9 cellular contexts compared by ENCODE assay signal in genomic region chr2:179107737-179108136, GRCh38.
DNase-seq lines count a peak whose midpoint lies in the region; ATAC-seq and TF ChIP-seq lines count a peak whose summit lies in the region.
"Had no signal": no experiment of that assay in that cellular context is flagged by ENCODE, and none has a peak within 500 bp of the region (broad histone marks: within the 10 kb centered on the region; RNA-seq: fewer than 3 reads in every experiment).

No MANE protein-coding gene starts in this region.

- DNase-seq in EL (peak; percentile 47), HCEC 1CT (peak; percentile 54), RWPE2 (ENCODE audit: low spot score) (no peak), NCI-H748 treated with DMSO at 0.1 percent for 48 hours (lab: John Stamatoyannopoulos, UW) (no peak), anterior cingulate cortex (lab: John Stamatoyannopoulos, UW) (no peak)
- DNase-seq: heart left ventricle had no signal

- H3K4me3 ChIP-seq in RWPE2 (ENCODE audit: severe bottlenecking): no peak overlapping the region
- H3K4me3 ChIP-seq: heart left ventricle had no signal

- H3K4me1 ChIP-seq in RWPE2 (ENCODE audit: insufficient read depth, poor library complexity, severe bottlenecking): peaks cover 23% of the 10 kb centered on the region

- H3K27ac ChIP-seq in RWPE2 (ENCODE audit: poor library complexity, severe bottlenecking) (peak overlapping the region; percentile 46), layer of hippocampus (ENCODE audit: low read depth, low read length) (peak overlapping the region; percentile 7)

- ATAC-seq in RWPE2 (ENCODE audit: low read depth) (no peak), HG03342 (IDR thresholded peaks at IDR 0.05; ENCODE audit: unreplicated experiment) (no peak), GM21526 (IDR thresholded peaks at IDR 0.05; ENCODE audit: low FRiP score, unreplicated experiment) (no peak)

- peaks cover 24% of the 10 kb centered on the region for H3K36me3 ChIP-seq in RWPE2 (ENCODE audit: low read depth)

- no peaks in the 10 kb centered on the region for H3K9me3 ChIP-seq in RWPE2 (ENCODE audit: severe bottlenecking)
- H3K9me3 ChIP-seq: heart left ventricle had no signal

- TF ChIP-seq CTCF in RWPE2 (IDR thresholded peaks at IDR 0.05; ENCODE audit: poor library complexity, severe bottlenecking): no peak

- H3K27me3 ChIP-seq in RWPE2 (ENCODE audit: insufficient read depth, poor library complexity, severe bottlenecking) (no peaks in the 10 kb centered on the region), layer of hippocampus (ENCODE audit: control insufficient read depth, insufficient read depth, low read length) (no peaks in the 10 kb centered on the region)
- H3K27me3 ChIP-seq: heart left ventricle had no signal

Comparison
In these comparisons a context has a peak if more than half of its experiments do, and no peak if none do; other contexts are left out.
1. DNase-seq: peak in EL (single experiment) and HCEC 1CT (single experiment); none in RWPE2 (single experiment), NCI-H748 treated with DMSO at 0.1 percent for 48 hours (single experiment) and anterior cingulate cortex (0 of 58).